In genomic region chr13:51643882-51644281, GRCh38 we compare ENCODE assay signal across 9 cellular contexts. TPM values are rescaled to one million over a fixed set of nuclear protein-coding genes. Genes with fewer than 3 reads are reported as not detected.
DNase-seq lines count a peak whose midpoint lies in the region; ATAC-seq and TF ChIP-seq lines count a peak whose summit lies in the region.
"Had no signal": no experiment of that assay in that cellular context is flagged by ENCODE, and none has a peak within 500 bp of the region (broad histone marks: within the 10 kb centered on the region; RNA-seq: fewer than 3 reads in every experiment).

No MANE protein-coding gene starts in this region.

- H3K9me3 Mint-ChIP-seq in activated naive CD4-positive, alpha-beta T cell treated with anti-CD3 and anti-CD28 coated beads, Interleukin-2, amount 50 U/mL, for 72 hours: peaks cover 0 to 10% of the 10 kb centered on the region in 2 donors

- H3K4me3 ChIP-seq in HL-60 (replicated peaks; ENCODE audit: insufficient read depth, low read length): no peak overlapping the region

- H3K27ac Mint-ChIP-seq in activated naive CD4-positive, alpha-beta T cell treated with anti-CD3 and anti-CD28 coated beads, Interleukin-2, amount 50 U/mL, for 72 hours: peak overlapping the region; percentile 20 to 38

- H3K27me3 ChIP-seq in HL-60 (ENCODE audit: insufficient read depth, poor library complexity, severe bottlenecking): no peaks in the 10 kb centered on the region

- peak; percentile 64 to 77 for DNase-seq in AML-193 (lab: John Stamatoyannopoulos, UW)
- DNase-seq in HL-60 (ENCODE audit: low read depth in 1 of 2, low spot score in 1 of 2): no peak
- no peak for DNase-seq in activated naive CD4-positive, alpha-beta T cell treated with anti-CD3 and anti-CD28 coated beads, Interleukin-2, amount 50 U/mL, for 72 hours (ENCODE audit: low spot score in 2 of 2)
- peak; percentile 95 for DNase-seq in kidney glomerular epithelial cell (lab: John Stamatoyannopoulos, UW)
- DNase-seq: hippocampal formation had no signal

- TF ChIP-seq CTCF in HL-60 (IDR thresholded peaks at IDR 0.05; ENCODE audit: insufficient read depth, low read length): no peak

- peak in 1 of 2 donors; percentile 26 for ATAC-seq in activated naive CD4-positive, alpha-beta T cell treated with anti-CD3 and anti-CD28 coated beads, Interleukin-2, amount 50 U/mL, for 72 hours
- no peak for ATAC-seq in GM18867 (IDR thresholded peaks at IDR 0.05; ENCODE audit: unreplicated experiment)
- ATAC-seq in HG02885 (IDR thresholded peaks at IDR 0.05; ENCODE audit: poor library complexity, unreplicated experiment): no peak
- ATAC-seq in HG02870 (IDR thresholded peaks at IDR 0.05; ENCODE audit: unreplicated experiment): no peak
- no peak for ATAC-seq in GM18519 (IDR thresholded peaks at IDR 0.05; ENCODE audit: low FRiP score, unreplicated experiment)

- peaks cover 0 to 13% of the 10 kb centered on the region in 2 donors for H3K36me3 Mint-ChIP-seq in activated naive CD4-positive, alpha-beta T cell treated with anti-CD3 and anti-CD28 coated beads, Interleukin-2, amount 50 U/mL, for 72 hours

- peak overlapping the region; percentile 80 for H3K27ac ChIP-seq in HL-60 (replicated peaks)

RNA-seq across cellular contexts. Expression of gene WDFY2, which starts 59.6 kb away (rescaled TPM):
- 10 to 100 TPM; 16.4 to 17.5 TPM for total RNA-seq in activated naive CD4-positive, alpha-beta T cell treated with anti-CD3 and anti-CD28 coated beads, Interleukin-2, amount 50 U/mL, for 72 hours

Comparison
In these comparisons a context has a peak if more than half of its experiments do, and no peak if none do; other contexts are left out.
1. DNase-seq: peak in AML-193 (2 of 2) and kidney glomerular epithelial cell (single experiment); none in HL-60 (0 of 2) and activated naive CD4-positive, alpha-beta T cell treated with anti-CD3 and anti-CD28 coated beads, Interleukin-2, amount 50 U/mL, for 72 hours (0 of 2).